ENCODE assay signal across 1 cellular context in the genomic region with DNA sequence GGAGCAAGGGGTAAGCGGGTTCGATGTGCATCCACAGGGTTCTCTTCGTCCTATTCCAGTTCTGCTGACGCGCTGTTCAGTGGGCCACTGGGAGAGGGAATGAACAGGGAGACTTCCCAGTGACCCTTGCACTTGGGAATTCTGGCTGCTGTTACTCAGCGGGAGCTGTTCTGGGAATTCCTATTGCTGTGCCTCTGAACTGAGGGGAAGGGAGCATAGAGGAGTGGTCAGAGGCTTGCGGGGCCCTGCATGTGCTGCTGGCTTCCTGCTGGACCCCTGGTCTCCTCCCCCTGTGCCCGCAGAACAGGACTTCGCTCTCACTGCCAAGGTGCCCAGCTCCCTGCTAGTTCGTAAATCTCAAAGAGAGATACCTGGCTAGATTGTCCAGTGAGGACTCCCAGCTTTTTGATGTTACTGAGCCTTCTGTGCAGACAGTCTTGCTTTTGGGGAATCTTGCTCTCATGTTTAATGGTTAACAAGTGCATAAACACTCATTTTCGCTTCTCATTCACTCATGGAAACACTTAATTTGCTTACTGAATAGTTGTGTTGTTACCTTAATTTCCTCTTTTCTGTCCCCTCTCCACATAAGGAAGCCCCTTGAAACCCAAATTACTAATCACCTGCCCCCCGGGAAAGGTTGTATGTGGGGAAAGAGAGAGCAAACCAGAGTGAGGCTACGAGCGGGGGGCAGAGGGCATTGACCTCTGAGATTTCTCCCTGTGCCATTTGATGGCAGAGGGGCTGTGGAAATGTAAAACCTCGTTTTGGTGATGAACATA.
TF ChIP-seq lines count a peak whose summit lies in the region.

No MANE protein-coding gene starts in this region.

TF ChIP-seq in liver, 16 proteins besides CTCF, POLR2A, EP300 and RAD21 (continued from another document):
- peak in 1 of 2 donors; percentile 7 for TF ChIP-seq GABPA (IDR thresholded peaks at IDR 0.05 in 1 of 2, conservative IDR thresholded peaks at IDR 0.05 in 1 of 2)
